Comparison of ENCODE assay signal across 9 cellular contexts in the genomic region with DNA sequence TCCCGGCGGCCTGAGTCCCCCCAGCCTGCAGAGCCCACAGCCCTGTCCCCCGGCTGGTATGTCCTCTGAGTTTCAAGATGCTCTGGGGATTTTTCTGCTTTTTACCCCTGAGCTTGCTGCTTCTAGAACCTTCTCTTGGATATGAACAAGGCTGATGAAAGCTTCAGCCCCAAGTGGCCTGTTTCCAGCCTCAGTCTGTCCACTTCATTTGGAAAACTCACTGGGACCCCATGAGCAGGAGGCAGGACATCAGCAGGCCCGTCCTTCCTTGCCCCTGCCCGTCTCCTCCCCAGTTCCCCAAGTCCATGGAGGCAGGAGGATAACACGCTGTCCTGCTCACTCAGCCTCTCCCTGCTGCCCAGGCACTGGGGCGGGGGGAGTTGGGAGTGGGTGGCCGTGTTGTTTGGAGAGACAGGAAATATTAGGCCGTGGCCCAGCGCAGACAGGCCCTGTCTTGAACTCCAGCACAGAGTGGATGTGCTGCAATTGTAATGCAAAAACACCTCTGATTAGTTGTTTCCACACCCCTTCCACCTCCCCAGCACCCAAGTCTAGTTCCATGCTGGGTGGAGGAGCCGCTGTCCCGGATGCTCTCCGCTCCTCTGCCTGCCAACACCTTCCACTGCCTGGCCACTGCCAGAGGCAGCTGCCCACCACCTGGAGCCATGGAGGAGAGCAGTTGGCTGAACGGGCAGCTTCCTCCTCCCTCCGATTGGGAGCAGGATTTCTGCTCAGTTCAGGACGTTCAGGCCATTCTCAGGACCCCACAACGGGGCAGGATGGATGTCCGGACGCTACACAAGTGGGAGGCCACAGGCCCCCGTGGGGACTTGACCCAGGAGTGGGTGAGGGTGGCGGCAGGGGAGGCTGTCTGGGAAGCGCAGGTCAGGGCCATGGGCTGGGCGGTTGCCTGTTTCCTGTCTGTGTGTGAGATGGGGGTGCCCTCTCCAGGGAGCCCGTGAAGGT.
DNase-seq lines count a peak whose midpoint lies in the region; ATAC-seq and TF ChIP-seq lines count a peak whose summit lies in the region.
"Had no signal": no experiment of that assay in that cellular context is flagged by ENCODE, and none has a peak within 500 bp of the region (broad histone marks: within the 10 kb centered on the region; RNA-seq: fewer than 3 reads in every experiment).

No MANE protein-coding gene starts in this region.

- H3K4me3 Mint-ChIP-seq in natural killer cell treated with Interleukin-12 subunit alpha and Interleukin-12 subunit beta and Interleukin-15 and Interleukin-18, amount 100 ng/mL, for 72 hours: no peak overlapping the region
- no peak overlapping the region for H3K4me3 Mint-ChIP-seq in activated T-cell treated with anti-CD3 and anti-CD28 coated beads, Interleukin-2, amount 50 U/mL, for 4 hours

- H3K27me3 Mint-ChIP-seq in natural killer cell treated with Interleukin-12 subunit alpha and Interleukin-12 subunit beta and Interleukin-15 and Interleukin-18, amount 100 ng/mL, for 72 hours: peaks cover 7 to 8% of the 10 kb centered on the region in 2 donors
- H3K27me3 Mint-ChIP-seq in activated T-cell treated with anti-CD3 and anti-CD28 coated beads, Interleukin-2, amount 50 U/mL, for 4 hours (ENCODE audit: low read depth): no peaks in the 10 kb centered on the region

- no peak for TF ChIP-seq CTCF in AG04450 (IDR thresholded peaks at IDR 0.05; ENCODE audit: low read depth, low read length)

- H4K20me1 ChIP-seq in Karpas-422 (ENCODE audit: insufficient read depth, low read depth, low read length): no peaks in the 10 kb centered on the region

- POLR2A ChIA-PET in AG04450 (lab: Yijun Ruan, JAX): interaction anchor here (1.2 kb wide), 1 partner anchor 220 kb away, joined by 3 read pairs; no protein-coding TSS in a partner anchor

- no peaks in the 10 kb centered on the region for H3K9me2 ChIP-seq in Karpas-422 (replicated peaks; ENCODE audit: insufficient read depth, low read length)

- H3K27me3 ChIP-seq in AG04450 (ENCODE audit: control insufficient read depth, insufficient read depth, low read length) (no peaks in the 10 kb centered on the region), Karpas-422 (ENCODE audit: low read length) (no peaks in the 10 kb centered on the region)

- DNase-seq in AG04450 (ENCODE audit: low read depth, low spot score) (no peak), Karpas-422 (no peak), NCI-H2227 treated with DMSO at 0.1 percent for 48 hours (lab: John Stamatoyannopoulos, UW) (no peak), NCI-H2196 (lab: John Stamatoyannopoulos, UW; ENCODE audit: unreplicated experiment) (no peak)
- peak; percentile 37 for DNase-seq in natural killer cell treated with Interleukin-12 subunit alpha and Interleukin-12 subunit beta and Interleukin-15 and Interleukin-18, amount 100 ng/mL, for 72 hours (ENCODE audit: low spot score)
- DNase-seq in activated T-cell treated with anti-CD3 and anti-CD28 coated beads, Interleukin-2, amount 50 U/mL, for 4 hours: no peak
- DNase-seq: OCI-M1 had no signal

- H3K36me3 ChIP-seq in Karpas-422 (ENCODE audit: insufficient read depth, low read length): no peaks in the 10 kb centered on the region

- no peaks in the 10 kb centered on the region for H3K36me3 Mint-ChIP-seq in natural killer cell treated with Interleukin-12 subunit alpha and Interleukin-12 subunit beta and Interleukin-15 and Interleukin-18, amount 100 ng/mL, for 72 hours
- H3K36me3 Mint-ChIP-seq in activated T-cell treated with anti-CD3 and anti-CD28 coated beads, Interleukin-2, amount 50 U/mL, for 4 hours (ENCODE audit: insufficient read depth): no peaks in the 10 kb centered on the region

- peak overlapping the region; percentile 47 for H3K4me2 ChIP-seq in Karpas-422 (ENCODE audit: low read depth, low read length, poor library complexity, severe bottlenecking)

- H3K4me1 ChIP-seq in Karpas-422 (ENCODE audit: low read length): peaks cover 46% of the 10 kb centered on the region

- CTCF ChIA-PET in AG04450 (lab: Charles Lee): interaction anchor here (0.5 to 2.8 kb wide), 7 partner anchors 20 to 281 kb away, joined by 3 to 7 read pairs (median 4); no protein-coding TSS in a partner anchor

- peak overlapping the region; percentile 25; the same call in 1 of the 2 replicates for H3K4me3 ChIP-seq in AG04450 (ENCODE audit: low read depth, low read length)
- H3K4me3 ChIP-seq in Karpas-422 (ENCODE audit: low read length): no peak overlapping the region

- H3K9me3 Mint-ChIP-seq in natural killer cell treated with Interleukin-12 subunit alpha and Interleukin-12 subunit beta and Interleukin-15 and Interleukin-18, amount 100 ng/mL, for 72 hours: no peaks in the 10 kb centered on the region
- H3K9me3 Mint-ChIP-seq in activated T-cell treated with anti-CD3 and anti-CD28 coated beads, Interleukin-2, amount 50 U/mL, for 4 hours: no peaks in the 10 kb centered on the region

- ATAC-seq in esophagus mucosa (peak; percentile 66), GM21737 (IDR thresholded peaks at IDR 0.05; ENCODE audit: unreplicated experiment) (no peak)
- ATAC-seq in natural killer cell treated with Interleukin-12 subunit alpha and Interleukin-12 subunit beta and Interleukin-15 and Interleukin-18, amount 100 ng/mL, for 72 hours: no peak
- no peak for ATAC-seq in activated T-cell treated with anti-CD3 and anti-CD28 coated beads, Interleukin-2, amount 50 U/mL, for 4 hours

- peak overlapping the region; percentile 85 for H3K27ac ChIP-seq in AG04450 (ENCODE audit: low read depth, low read length)
- no peak overlapping the region for H3K27ac ChIP-seq in Karpas-422 (ENCODE audit: low read length)

- peak overlapping the region; percentile 21; the same call in 1 of the 2 replicates for H3K9ac ChIP-seq in Karpas-422 (ENCODE audit: low read length)

- H3K27ac Mint-ChIP-seq in natural killer cell treated with Interleukin-12 subunit alpha and Interleukin-12 subunit beta and Interleukin-15 and Interleukin-18, amount 100 ng/mL, for 72 hours: no peak overlapping the region

- H3K79me2 ChIP-seq in Karpas-422 (ENCODE audit: low read length): no peaks in the 10 kb centered on the region

- H2AFZ ChIP-seq in Karpas-422 (ENCODE audit: low read length): no peak overlapping the region

- H3K4me1 Mint-ChIP-seq in natural killer cell treated with Interleukin-12 subunit alpha and Interleukin-12 subunit beta and Interleukin-15 and Interleukin-18, amount 100 ng/mL, for 72 hours (ENCODE audit: low read depth in 2 of 2): no peaks in the 10 kb centered on the region
- H3K4me1 Mint-ChIP-seq in activated T-cell treated with anti-CD3 and anti-CD28 coated beads, Interleukin-2, amount 50 U/mL, for 4 hours (ENCODE audit: low read depth): no peaks in the 10 kb centered on the region

- H3K9me3 ChIP-seq in AG04450 (ENCODE audit: control insufficient read depth, insufficient read depth, low read length) (peaks cover 14% of the 10 kb centered on the region), Karpas-422 (ENCODE audit: low read length) (no peaks in the 10 kb centered on the region)
